Comparison of ENCODE assay signal across 19 cellular contexts in the genomic region with DNA sequence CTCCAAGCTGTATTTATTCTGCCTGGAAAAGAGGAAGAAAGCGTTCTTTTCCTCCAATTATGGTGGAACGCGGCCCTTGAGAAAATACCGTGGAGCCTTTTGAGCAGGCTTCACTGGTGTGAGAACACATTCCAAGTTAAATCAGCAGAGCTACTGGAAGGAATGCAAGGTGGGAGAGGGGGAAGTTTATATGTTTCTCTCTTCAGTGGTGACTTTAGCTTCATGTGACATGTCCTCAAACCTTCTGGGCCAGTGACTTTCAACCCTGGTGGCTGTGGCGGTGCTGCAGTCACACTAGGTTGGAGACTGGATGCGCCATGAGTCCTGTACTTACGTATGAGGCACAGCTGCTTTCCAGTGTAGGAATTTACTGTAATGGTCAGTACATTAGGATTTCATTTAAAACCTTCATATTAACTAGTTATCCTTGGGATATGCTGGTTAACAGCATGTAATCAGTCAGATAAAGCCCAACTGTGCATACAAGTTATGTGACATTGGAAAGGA.
DNase-seq lines count a peak whose midpoint lies in the region; ATAC-seq, FAIRE-seq and TF ChIP-seq lines count a peak whose summit lies in the region.
"Had no signal": no experiment of that assay in that cellular context is flagged by ENCODE, and none has a peak within 500 bp of the region (broad histone marks: within the 10 kb centered on the region; RNA-seq: fewer than 3 reads in every experiment).

No MANE protein-coding gene starts in this region.

- H3K18ac ChIP-seq in mesendoderm (ENCODE audit: low read length): no peak overlapping the region

- H2BK120ac ChIP-seq in mesendoderm (ENCODE audit: low read depth, low read length): no peak overlapping the region

- H3K27ac ChIP-seq in HepG2 (ENCODE audit: extremely low read length, insufficient read depth, low read length) (no peak overlapping the region), right lobe of liver (no peak overlapping the region), K562 (ENCODE audit: extremely low read depth, low read depth, low read length) (no peak overlapping the region), mesendoderm (ENCODE audit: low read depth, low read length) (no peak overlapping the region), transverse colon (no peak overlapping the region)
- H3K27ac ChIP-seq: C4-2B, HL-60 had no signal

- intact Hi-C loops in HepG2 (cut with micrococcal nuclease; ENCODE audit: unreplicated experiment): no loop called here
- intact Hi-C loops in right lobe of liver (cut with DNase I): no loop called here
- intact Hi-C loops in K562 (cut with micrococcal nuclease): no loop called here
- intact Hi-C loops in transverse colon (cut with DNase I; ENCODE audit: low total_unique reads): no loop called here

- FAIRE-seq in HepG2 (lab: Jason Lieb, UNC) (no peak), K562 (lab: Jason Lieb, UNC) (no peak)
- FAIRE-seq: A204.1, D721Med had no signal

- TF ChIP-seq EP300 in HepG2 (IDR thresholded peaks at IDR 0.05; ENCODE audit: low read depth in 2 of 2, low read length in 2 of 2) (no peak), HepG2 (CRISPR knock-in tag; IDR thresholded peaks at IDR 0.05; ENCODE audit: borderline replicate concordance) (no peak), K562 (IDR thresholded peaks at IDR 0.05; ENCODE audit: low read length) (no peak), transverse colon (IDR thresholded peaks at IDR 0.05; ENCODE audit: low read depth) (no peak)

- no peaks in the 10 kb centered on the region for H3K9me3 ChIP-seq in HepG2 (ENCODE audit: low read length)
- H3K9me3 ChIP-seq in right lobe of liver: no peaks in the 10 kb centered on the region
- H3K9me3 ChIP-seq in K562 (replicated peaks; ENCODE audit: control insufficient read depth, insufficient read depth, low read depth, low read length): no peaks in the 10 kb centered on the region
- H3K9me3 ChIP-seq in transverse colon: no peaks in the 10 kb centered on the region
- H3K9me3 ChIP-seq: Caco-2 had no signal

- no peak overlapping the region for H3K4ac ChIP-seq in mesendoderm (ENCODE audit: low read depth, low read length)

- H3K56ac ChIP-seq in mesendoderm (ENCODE audit: low read length): no peak overlapping the region

- no peak for TF ChIP-seq RAD21 in HepG2 (CRISPR knock-in tag; IDR thresholded peaks at IDR 0.05)
- TF ChIP-seq RAD21 in K562 (CRISPR knock-in tag; conservative IDR thresholded peaks at IDR 0.05 in 1 of 2, IDR thresholded peaks at IDR 0.05 in 1 of 2): no peak

- H3K9me1 ChIP-seq in K562 (ENCODE audit: control insufficient read depth, insufficient read depth, low read length): no peaks in the 10 kb centered on the region

- no peak for TF ChIP-seq POLR2A in HepG2 (IDR thresholded peaks at IDR 0.05; ENCODE audit: insufficient read depth in 1 of 2, low read depth in 2 of 2, low read length in 2 of 2)
- no peak for TF ChIP-seq POLR2A in right lobe of liver (IDR thresholded peaks at IDR 0.05)
- no peak for TF ChIP-seq POLR2A in K562 (conservative IDR thresholded peaks at IDR 0.05)
- TF ChIP-seq POLR2A in transverse colon (IDR thresholded peaks at IDR 0.05): no peak

- 96% methylated on average over 7 of the region's 7 CpGs for WGBS in HepG2 (ENCODE audit: low lambda C conversion rate)
- WGBS in right lobe of liver (ENCODE audit: insufficient coverage, low coverage, low lambda C conversion rate, missing lambda C conversion rate): 93% methylated on average over 4 of the region's 7 CpGs
- 93% methylated on average over 7 of the region's 7 CpGs for WGBS in K562 (ENCODE audit: insufficient coverage, low coverage, missing lambda C conversion rate)
- no CpG with 5 or more reads among the region's 7 CpGs for WGBS in mesendoderm (ENCODE audit: extremely low coverage, insufficient coverage, low lambda C conversion rate)
- 92 to 93% methylated on average over 3 to 7 of the region's 7 CpGs for WGBS in transverse colon (ENCODE audit: low coverage in 1 of 2), 2 donors

- H4K8ac ChIP-seq in mesendoderm (ENCODE audit: low read depth, low read length): no peak overlapping the region

- POLR2A ChIA-PET in HepG2 (lab: Yijun Ruan, JAX) (no interaction called here), K562 (lab: Yijun Ruan, JAX) (no interaction called here)

- H3K4me3 ChIP-seq in HepG2 (replicated peaks in 1 of 3; ENCODE audit: insufficient read depth in 1 of 3, low read depth in 2 of 3, low read length in 3 of 3) (no peak overlapping the region), right lobe of liver (no peak overlapping the region), K562 (no peak overlapping the region), mesendoderm (ENCODE audit: low read length) (no peak overlapping the region), transverse colon (no peak overlapping the region)

- BruUV-seq in HepG2 (replicated peaks; lab: Mats Ljungman, UMichigan) (no TSS peak), K562 (replicated peaks; lab: Mats Ljungman, UMichigan) (no TSS peak)

- H2AFZ ChIP-seq in HepG2 (ENCODE audit: low read length): no peak overlapping the region
- no peak overlapping the region for H2AFZ ChIP-seq in K562 (ENCODE audit: low read depth, low read length)

- H3K4me1 ChIP-seq in HepG2 (ENCODE audit: insufficient read depth, low read length) (peaks cover 5% of the 10 kb centered on the region), right lobe of liver (peaks cover 0 to 3% (median 0%) of the 10 kb centered on the region in 4 donors), K562 (replicated peaks in 1 of 2; ENCODE audit: control insufficient read depth in 2 of 2, insufficient read depth in 2 of 2, low read length in 2 of 2) (peaks cover 0 to 4% of the 10 kb centered on the region in 2 experiments; a peak in 1 of 5 replicates), mesendoderm (ENCODE audit: control insufficient read depth, low read depth, low read length) (peaks cover 7% of the 10 kb centered on the region), transverse colon (peaks cover 8 to 17% (median 10%) of the 10 kb centered on the region in 4 donors)

- peaks cover 22% of the 10 kb centered on the region for H3K79me1 ChIP-seq in mesendoderm (ENCODE audit: low read length)

- H4K5ac ChIP-seq in mesendoderm (ENCODE audit: low read length): no peak overlapping the region

- in situ Hi-C loops in HepG2 (cut with HindIII; ENCODE audit: extremely low pct_ligation_motif_present, low pct_unique_long_range_greater_than_20kb): no loop called here
- in situ Hi-C loops in K562 (cut with MboI): no loop called here
- in situ Hi-C loops in transverse colon (cut with MboI; ENCODE audit: low pct_ligation_motif_present in 1 of 4, low pct_unique_long_range_greater_than_20kb in 1 of 4, low sequenced_read_pairs in 3 of 4): no loop called here

- TF ChIP-seq CTCF in HepG2 (CRISPR knock-in tag; IDR thresholded peaks at IDR 0.05) (no peak), right lobe of liver (IDR thresholded peaks at IDR 0.05) (no peak), K562 (IDR thresholded peaks at IDR 0.05 in 2 of 3, conservative IDR thresholded peaks at IDR 0.05 in 1 of 3; ENCODE audit: insufficient read depth in 2 of 3, low read depth in 1 of 3, low read length in 3 of 3) (no peak), transverse colon (IDR thresholded peaks at IDR 0.05) (no peak)

- peaks cover 25% of the 10 kb centered on the region for H3K79me2 ChIP-seq in HepG2 (ENCODE audit: insufficient read depth, low read length)
- peaks cover 42% of the 10 kb centered on the region for H3K79me2 ChIP-seq in K562 (ENCODE audit: control insufficient read depth, insufficient read depth, low read length)
- H3K79me2 ChIP-seq in mesendoderm (ENCODE audit: control insufficient read depth, insufficient read depth, low read length): peaks cover 45% of the 10 kb centered on the region

- no peak overlapping the region for H3K23ac ChIP-seq in mesendoderm (ENCODE audit: low read length)

- no peaks in the 10 kb centered on the region for H4K20me1 ChIP-seq in HepG2 (ENCODE audit: insufficient read depth, low read length)
- H4K20me1 ChIP-seq in K562 (replicated peaks; ENCODE audit: control insufficient read depth, insufficient read depth, low read length): 0 out of 2 replicates have a peak, but pooled peaks cover 6% of the 10 kb centered on the region

- DNase-seq in HepG2 (ENCODE audit: low spot score) (no peak), right lobe of liver (no peak), K562 (ENCODE audit: extremely low read depth in 1 of 4, low spot score in 3 of 4) (no peak), mesendoderm (peak; percentile 63), transverse colon (no peak)
- DNase-seq: ACHN; Caco-2; CD4-positive, alpha-beta T cell; DMS79 treated with DMSO at 0.1 percent for 48 hours; GF-D8; HCEC 1CT; IMR-90; KBM-7 had no signal

- no peak overlapping the region for H3K4me2 ChIP-seq in HepG2 (ENCODE audit: low read depth, low read length)
- no peak overlapping the region for H3K4me2 ChIP-seq in K562 (ENCODE audit: insufficient read depth, low read length)
- H3K4me2 ChIP-seq in mesendoderm (ENCODE audit: low read length): no peak overlapping the region

- no peak overlapping the region for H2BK15ac ChIP-seq in mesendoderm (replicated peaks; ENCODE audit: low read depth)

- H3K9ac ChIP-seq in HepG2 (ENCODE audit: insufficient read depth, low read depth, low read length): no peak overlapping the region
- H3K9ac ChIP-seq in K562 (ENCODE audit: insufficient read depth in 1 of 2, low read depth in 2 of 2, low read length in 2 of 2): no peak overlapping the region
- H3K9ac ChIP-seq in mesendoderm (ENCODE audit: low read length): no peak overlapping the region

- no peak overlapping the region for H2BK5ac ChIP-seq in mesendoderm (ENCODE audit: low read length)

- CTCF ChIA-PET in HepG2 (lab: Yijun Ruan, JAX; ENCODE audit: low intra/inter-chr PET ratio, low total read pairs): no interaction called here
- CTCF ChIA-PET in K562 (lab: Yijun Ruan, JAX; ENCODE audit: low intra/inter-chr PET ratio): no interaction called here

- no peaks in the 10 kb centered on the region for H3K27me3 ChIP-seq in HepG2 (ENCODE audit: control insufficient read depth in 1 of 2, insufficient read depth in 2 of 2, low read length in 2 of 2)
- no peaks in the 10 kb centered on the region for H3K27me3 ChIP-seq in right lobe of liver
- no peaks in the 10 kb centered on the region for H3K27me3 ChIP-seq in K562 (ENCODE audit: control insufficient read depth in 2 of 2, insufficient read depth in 2 of 2, low read length in 2 of 2)
- H3K27me3 ChIP-seq in mesendoderm (ENCODE audit: insufficient read depth, low read length, poor library complexity): no peaks in the 10 kb centered on the region
- no peaks in the 10 kb centered on the region for H3K27me3 ChIP-seq in transverse colon

- H2AK5ac ChIP-seq in mesendoderm (ENCODE audit: low read length): no peak overlapping the region

- ATAC-seq in HepG2 (no peak; the same call in 2 of the 3 replicates), right lobe of liver (no peak), K562 (0 out of 3 replicates have a peak, but pooled peaks have one; percentile 38), GM21367 (IDR thresholded peaks at IDR 0.05; ENCODE audit: unreplicated experiment) (no peak), GM21381 (IDR thresholded peaks at IDR 0.05; ENCODE audit: unreplicated experiment) (no peak)

- no peaks in the 10 kb centered on the region; a peak in 1 of 5 replicates for H3K36me3 ChIP-seq in HepG2 (replicated peaks in 1 of 2; ENCODE audit: control insufficient read depth in 1 of 2, insufficient read depth in 2 of 2, low read length in 2 of 2)
- no peaks in the 10 kb centered on the region for H3K36me3 ChIP-seq in right lobe of liver
- no peaks in the 10 kb centered on the region for H3K36me3 ChIP-seq in K562 (ENCODE audit: control insufficient read depth, insufficient read depth, low read length)
- H3K36me3 ChIP-seq in mesendoderm (ENCODE audit: control insufficient read depth, insufficient read depth, low read length): no peaks in the 10 kb centered on the region
- H3K36me3 ChIP-seq in transverse colon: no peaks in the 10 kb centered on the region
